Comparison of ENCODE assay signal across 8 cellular contexts in genomic region chr4:125315571-125316390, GRCh38. TPM values are rescaled to one million over a fixed set of nuclear protein-coding genes. Genes with fewer than 3 reads are reported as not detected.
DNase-seq lines count a peak whose midpoint lies in the region; ATAC-seq and TF ChIP-seq lines count a peak whose summit lies in the region.

No MANE protein-coding gene starts in this region.

- no peak for ATAC-seq in activated CD4-positive, alpha-beta T cell treated with anti-CD3 and anti-CD28 coated beads for 36 hours
- no peak for ATAC-seq in activated T-helper 17 cell treated with anti-CD3 and anti-CD28 coated beads, Interleukin-2, amount 50 U/mL, for 72 hours (replicated peaks)

- intact Hi-C loops in activated CD4-positive, alpha-beta T cell treated with anti-CD3 and anti-CD28 coated beads for 36 hours (cut with DNase I, micrococcal nuclease): loop anchor here in 1 of 2 experiments (10.0 kb wide), 1 partner anchor 429 kb away; no protein-coding TSS in a partner anchor

- H3K79me2 ChIP-seq in neural cell (replicated peaks; ENCODE audit: insufficient read depth, low read length): peaks cover 40% of the 10 kb centered on the region

- H3K9me2 ChIP-seq in neural cell (ENCODE audit: insufficient read depth, low read length): no peaks in the 10 kb centered on the region

- peak overlapping the region; percentile 72 for H3K4me3 Mint-ChIP-seq in activated CD4-positive, alpha-beta T cell treated with anti-CD3 and anti-CD28 coated beads for 36 hours
- H3K4me3 Mint-ChIP-seq in activated T-helper 17 cell treated with anti-CD3 and anti-CD28 coated beads, Interleukin-2, amount 50 U/mL, for 72 hours: peak overlapping the region; percentile 77

- peak overlapping the region; percentile 48 for H3K27ac ChIP-seq in neural cell (ENCODE audit: low read length)

- no peaks in the 10 kb centered on the region for H3K27me3 ChIP-seq in neural cell (ENCODE audit: insufficient read depth, low read depth, low read length)

- H3K4me2 ChIP-seq in neural cell (ENCODE audit: low read length): peak overlapping the region; percentile 77

- H4K20me1 ChIP-seq in neural cell (ENCODE audit: insufficient read depth): no peaks in the 10 kb centered on the region

- peaks cover 70% of the 10 kb centered on the region for H3K27me3 Mint-ChIP-seq in activated CD4-positive, alpha-beta T cell treated with anti-CD3 and anti-CD28 coated beads for 36 hours
- peaks cover 53% of the 10 kb centered on the region for H3K27me3 Mint-ChIP-seq in activated T-helper 17 cell treated with anti-CD3 and anti-CD28 coated beads, Interleukin-2, amount 50 U/mL, for 72 hours

- peaks cover 32% of the 10 kb centered on the region for H3K4me1 Mint-ChIP-seq in activated CD4-positive, alpha-beta T cell treated with anti-CD3 and anti-CD28 coated beads for 36 hours
- peaks cover 11% of the 10 kb centered on the region for H3K4me1 Mint-ChIP-seq in activated T-helper 17 cell treated with anti-CD3 and anti-CD28 coated beads, Interleukin-2, amount 50 U/mL, for 72 hours

- H3K27ac Mint-ChIP-seq in activated CD4-positive, alpha-beta T cell treated with anti-CD3 and anti-CD28 coated beads for 36 hours: no peak overlapping the region
- no peak overlapping the region for H3K27ac Mint-ChIP-seq in activated T-helper 17 cell treated with anti-CD3 and anti-CD28 coated beads, Interleukin-2, amount 50 U/mL, for 72 hours

- TF ChIP-seq EP300 in neural cell (conservative IDR thresholded peaks at IDR 0.05; ENCODE audit: poor library complexity, severe bottlenecking): no peak

- no peaks in the 10 kb centered on the region for H3K9me3 ChIP-seq in neural cell (ENCODE audit: low read length)

- peak overlapping the region; percentile 67 for H3K4me3 ChIP-seq in LNCaP clone FGC (ENCODE audit: low read depth, low read length)
- peak overlapping the region; percentile 82 for H3K4me3 ChIP-seq in neural cell (ENCODE audit: low read length)

- CTCF ChIA-PET in activated CD4-positive, alpha-beta T cell treated with anti-CD3 and anti-CD28 coated beads for 36 hours (lab: Charles Lee): no interaction called here

- no peaks in the 10 kb centered on the region for H3F3A ChIP-seq in neural cell (ENCODE audit: insufficient read depth, low read length, poor library complexity, severe bottlenecking)

- DNase-seq in activated CD4-positive, alpha-beta T cell treated with anti-CD3 and anti-CD28 coated beads for 36 hours: peak; percentile 33
- no peak for DNase-seq in activated CD4-positive, alpha-beta T cell treated with anti-CD3 and anti-CD28 coated beads, Interleukin-2, amount 50 U/mL, for 1 hour
- DNase-seq in LNCaP clone FGC (ENCODE audit: low read depth): no peak
- DNase-seq in globus pallidus (ENCODE audit: low spot score): peak; percentile 76
- no peak for DNase-seq in AML-193 (lab: John Stamatoyannopoulos, UW)
- DNase-seq in KG1 (lab: John Stamatoyannopoulos, UW): no peak

- peak; percentile 28; the same call in 1 of the 2 replicates for TF ChIP-seq CTCF in LNCaP clone FGC (IDR thresholded peaks at IDR 0.05; ENCODE audit: control insufficient read depth, extremely low read depth, insufficient read depth)
- TF ChIP-seq CTCF in neural cell (IDR thresholded peaks at IDR 0.05; ENCODE audit: poor library complexity, severe bottlenecking): peak; percentile 55

- H3K9me3 Mint-ChIP-seq in activated CD4-positive, alpha-beta T cell treated with anti-CD3 and anti-CD28 coated beads for 36 hours (ENCODE audit: low read depth): no peaks in the 10 kb centered on the region
- H3K9me3 Mint-ChIP-seq in activated T-helper 17 cell treated with anti-CD3 and anti-CD28 coated beads, Interleukin-2, amount 50 U/mL, for 72 hours: no peaks in the 10 kb centered on the region

- peak; percentile 51 for TF ChIP-seq RAD21 in neural cell (conservative IDR thresholded peaks at IDR 0.05)

- no peaks in the 10 kb centered on the region for H3K36me3 Mint-ChIP-seq in activated CD4-positive, alpha-beta T cell treated with anti-CD3 and anti-CD28 coated beads for 36 hours (ENCODE audit: low read depth)
- H3K36me3 Mint-ChIP-seq in activated T-helper 17 cell treated with anti-CD3 and anti-CD28 coated beads, Interleukin-2, amount 50 U/mL, for 72 hours (ENCODE audit: low read depth): no peaks in the 10 kb centered on the region

- H3K9ac ChIP-seq in neural cell (ENCODE audit: low read length): peak overlapping the region; percentile 66

- POLR2A ChIA-PET in activated CD4-positive, alpha-beta T cell treated with anti-CD3 and anti-CD28 coated beads for 36 hours (lab: Charles Lee): no interaction called here

- peak overlapping the region; percentile 62 for H2AFZ ChIP-seq in neural cell (ENCODE audit: low read depth, low read length)

- H3K36me3 ChIP-seq in neural cell (ENCODE audit: insufficient read depth, low read length): no peaks in the 10 kb centered on the region

TF ChIP-seq in neural cell, 6 proteins besides CTCF, POLR2A, EP300 and RAD21:
- no peak for TF ChIP-seq POLR2AphosphoS5 (IDR thresholded peaks at IDR 0.05)
- TF ChIP-seq SMC3 (conservative IDR thresholded peaks at IDR 0.05; ENCODE audit: poor library complexity): peak; percentile 56

RNA-seq across cellular contexts. Expression of gene FAT4, which starts 1.0 kb away (rescaled TPM):
- total RNA-seq in activated CD4-positive, alpha-beta T cell treated with anti-CD3 and anti-CD28 coated beads for 36 hours: not detected
- not detected for total RNA-seq in activated T-helper 17 cell treated with anti-CD3 and anti-CD28 coated beads, Interleukin-2, amount 50 U/mL, for 72 hours
- 5.6 and 8.7 TPM in 2 replicates for polyA plus RNA-seq in neural cell
- 57.2 and 69.1 TPM in 2 replicates for polyA minus RNA-seq in neural cell

Comparison
In these comparisons a context has a peak if more than half of its experiments do, and no peak if none do; other contexts are left out.
1. DNase-seq: peak in activated CD4-positive, alpha-beta T cell treated with anti-CD3 and anti-CD28 coated beads for 36 hours (single experiment) and globus pallidus (single experiment); none in activated CD4-positive, alpha-beta T cell treated with anti-CD3 and anti-CD28 coated beads, Interleukin-2, amount 50 U/mL, for 1 hour (single experiment), LNCaP clone FGC (single experiment), AML-193 (0 of 2) and KG1 (single experiment).